10 cellular contexts compared by ENCODE assay signal in genomic region chr4:86977621-86978184, GRCh38. TPM values are rescaled to one million over a fixed set of nuclear protein-coding genes. Genes with fewer than 3 reads are reported as not detected.
DNase-seq lines count a peak whose midpoint lies in the region; ATAC-seq, FAIRE-seq and TF ChIP-seq lines count a peak whose summit lies in the region.
"Had no signal": no experiment of that assay in that cellular context is flagged by ENCODE, and none has a peak within 500 bp of the region (broad histone marks: within the 10 kb centered on the region; RNA-seq: fewer than 3 reads in every experiment).

No MANE protein-coding gene starts in this region.

- no peak overlapping the region for H3K4me3 ChIP-seq in tibial artery
- H3K4me3 ChIP-seq: heart left ventricle had no signal

- no peaks in the 10 kb centered on the region for H3K9me3 ChIP-seq in tibial artery
- H3K9me3 ChIP-seq: heart left ventricle had no signal

- peak; percentile 77 for ATAC-seq in HG03108 (IDR thresholded peaks at IDR 0.05; ENCODE audit: unreplicated experiment)

- peaks cover 0 to 24% (median 9%) of the 10 kb centered on the region in 4 donors for H3K4me1 ChIP-seq in tibial artery

- DNase-seq in COR-L47 (lab: John Stamatoyannopoulos, UW), result peak; percentile 8
- no peak for DNase-seq in GM19239 (ENCODE audit: insufficient read length, low spot score)
- peak; percentile 80 for DNase-seq in RPMI7951 (ENCODE audit: low read depth)
- DNase-seq in foreskin melanocyte, result peak; percentile 38
- DNase-seq in NCI-H526 treated with DMSO at 0.1 percent for 48 hours (lab: John Stamatoyannopoulos, UW), result no peak
- no peak for DNase-seq in OCI-M1 (lab: John Stamatoyannopoulos, UW)
- DNase-seq in tibial artery, result no peak
- DNase-seq: heart left ventricle had no signal

- no peaks in the 10 kb centered on the region for H3K27me3 ChIP-seq in tibial artery
- H3K27me3 ChIP-seq: heart left ventricle had no signal

- TF ChIP-seq CTCF in tibial artery (IDR thresholded peaks at IDR 0.05), result no peak

- H3K36me3 ChIP-seq in tibial artery, result peaks cover 0 to 4% (median 0%) of the 10 kb centered on the region in 3 donors
- H3K36me3 ChIP-seq: heart left ventricle had no signal

- intact Hi-C loops in tibial artery (cut with DNase I; ENCODE audit: low total_unique reads), result no loop called here

- H3K27ac ChIP-seq in tibial artery, result no peak overlapping the region
- H3K27ac ChIP-seq: heart left ventricle, KMS-11 had no signal

- peak; percentile 89 for FAIRE-seq in GM19239 (lab: Jason Lieb, UNC)

RNA-seq across cellular contexts. Expression of gene AFF1, which starts 42.9 kb away (rescaled TPM):
- total RNA-seq in RPMI7951 (2014; rRNA removed; shearing (Covaris generic)), result 8.9 and 9.5 TPM in 2 replicates

Comparison
In these comparisons a context has a peak if more than half of its experiments do, and no peak if none do; other contexts are left out.
1. DNase-seq: peak in COR-L47 (single experiment), RPMI7951 (single experiment) and foreskin melanocyte (single experiment); none in GM19239 (single experiment), NCI-H526 treated with DMSO at 0.1 percent for 48 hours (single experiment), OCI-M1 (single experiment) and tibial artery (0 of 2).